ENCODE assay signal across 21 cellular contexts in genomic region chr12:116642101-116642500, GRCh38.
"Had no signal": no experiment of that assay in that cellular context is flagged by ENCODE, and none has a peak within 500 bp of the region (broad histone marks: within the 10 kb centered on the region; RNA-seq: fewer than 3 reads in every experiment).

No MANE protein-coding gene starts in this region.

- H3K36me3 ChIP-seq: prostate gland, sigmoid colon, stomach, thyroid gland, vagina had no signal

- H3K4me3 ChIP-seq: dorsolateral prefrontal cortex, prostate gland, sigmoid colon, stomach, thyroid gland, vagina had no signal

- DNase-seq: activated CD4-positive, alpha-beta T cell treated with anti-CD3 and anti-CD28 coated beads for 36 hours; activated CD8-positive, alpha-beta memory T cell treated with anti-CD3 and anti-CD28 coated beads, Interleukin-2, amount 50 U/mL, for 4 hours; activated CD8-positive, alpha-beta T cell treated with anti-CD3 and anti-CD28 coated beads for 36 hours; activated naive CD8-positive, alpha-beta T cell treated with anti-CD3 and anti-CD28 coated beads, Interleukin-2, amount 10 ng/mL, durations not matched to agents 7 days and 5 days; activated T-cell treated with anti-CD3 and anti-CD28 coated beads, Interleukin-2, amount 50 U/mL, for 72 hours; aorta; dorsolateral prefrontal cortex; foreskin keratinocyte; head of caudate nucleus; left cardiac atrium; naive thymus-derived CD8-positive, alpha-beta T cell; nucleus accumbens; sigmoid colon; stimulated activated CD4-positive, alpha-beta T cell treated with anti-CD3 and anti-CD28 coated beads, Interleukin-4, amount 100 ng/mL, for 24 hours; stomach; T-helper 9 cell; thyroid gland had no signal

- H3K27ac ChIP-seq: dorsolateral prefrontal cortex, foreskin keratinocyte, prostate gland, sigmoid colon, stomach, thyroid gland, vagina, VCaP had no signal

- ATAC-seq: activated CD4-positive, alpha-beta T cell treated with anti-CD3 and anti-CD28 coated beads for 36 hours; activated CD8-positive, alpha-beta T cell treated with anti-CD3 and anti-CD28 coated beads for 36 hours; activated T-cell treated with anti-CD3 and anti-CD28 coated beads, Interleukin-2, amount 50 U/mL, for 72 hours; esophagus mucosa; foreskin keratinocyte; naive thymus-derived CD8-positive, alpha-beta T cell had no signal

- H3K4me1 ChIP-seq: foreskin keratinocyte, prostate gland, sigmoid colon, thyroid gland, vagina had no signal

- H3K27me3 ChIP-seq: dorsolateral prefrontal cortex, sigmoid colon, stomach, thyroid gland, vagina had no signal

- H3K9me3 ChIP-seq: prostate gland, sigmoid colon, thyroid gland, vagina had no signal
